33 cellular contexts compared by ENCODE assay signal in the genomic region with DNA sequence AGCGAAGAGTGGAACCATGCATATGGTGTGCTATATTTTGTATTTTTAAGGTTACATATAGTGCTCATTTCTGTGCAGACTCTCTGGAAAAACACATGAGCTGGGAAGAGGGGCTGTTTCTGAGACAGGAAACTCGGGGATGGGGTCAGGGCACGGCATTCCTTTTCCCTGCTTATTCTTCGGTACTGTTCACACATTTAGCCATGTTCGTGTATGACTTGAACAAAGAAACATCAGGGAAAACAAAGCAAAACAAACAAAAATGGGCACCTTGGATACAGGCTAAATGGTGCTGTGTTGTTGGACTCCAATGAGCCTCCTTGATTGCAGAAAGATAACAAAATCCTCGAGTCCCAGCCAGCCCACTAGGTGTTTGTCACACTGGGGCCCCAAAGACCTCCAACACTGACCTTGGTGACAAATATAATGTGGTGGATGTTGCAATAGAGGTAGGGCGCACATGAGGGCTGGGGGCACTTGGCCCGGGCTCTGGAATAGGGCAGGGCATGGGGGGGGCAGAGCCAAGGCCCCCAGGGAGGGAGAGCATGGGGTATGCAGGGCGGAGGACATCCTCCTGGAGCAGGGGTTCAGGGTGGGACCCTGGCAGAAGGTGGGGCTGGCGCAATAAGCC. TPM values are rescaled to one million over a fixed set of nuclear protein-coding genes. Genes with fewer than 3 reads are reported as not detected.
DNase-seq lines count a peak whose midpoint lies in the region; ATAC-seq, FAIRE-seq and TF ChIP-seq lines count a peak whose summit lies in the region.
"Had no signal": no experiment of that assay in that cellular context is flagged by ENCODE, and none has a peak within 500 bp of the region (broad histone marks: within the 10 kb centered on the region; RNA-seq: fewer than 3 reads in every experiment).

No MANE protein-coding gene starts in this region.

- DNase-seq in A549 (ENCODE audit: low read depth in 1 of 2, low spot score in 1 of 2) (no peak), GM23338 (ENCODE audit: low spot score) (no peak), endothelial cell of umbilical vein (ENCODE audit: low read depth, low spot score) (peak; percentile 81), neuronal stem cell (ENCODE audit: low spot score) (no peak), left lung (no peak), 8988T (no peak)
- no peak for DNase-seq in naive thymus-derived CD4-positive, alpha-beta T cell
- DNase-seq: BE2C; DMS 273 treated with DMSO at 0.1 percent for 48 hours; DMS79; EL; GF-D8; HCEC 1CT; Karpas-422; NCI-H1092 treated with DMSO at 0.1 percent for 48 hours; NCI-H1436 treated with DMSO at 0.1 percent for 48 hours; NCI-H2029; NCI-H446; NCI-H526; NK-92 treated with Interleukin-12 subunit alpha and Interleukin-12 subunit beta, amount 100 ng/mL, for 24 hours; PC-3; SJCRH30 had no signal

- TF ChIP-seq CTCF in A549 (IDR thresholded peaks at IDR 0.05) (no peak), GM23338 (conservative IDR thresholded peaks at IDR 0.05; ENCODE audit: low read depth in 2 of 2) (no peak), endothelial cell of umbilical vein (IDR thresholded peaks at IDR 0.05; ENCODE audit: extremely low read depth in 1 of 2, insufficient read depth in 1 of 2, low read depth in 1 of 2, low read length in 2 of 2) (no peak), left lung (IDR thresholded peaks at IDR 0.05) (no peak)

- H3K4me3 ChIP-seq in A549, result no peak overlapping the region
- no peak overlapping the region for H3K4me3 ChIP-seq in GM23338
- no peak overlapping the region for H3K4me3 ChIP-seq in endothelial cell of umbilical vein (replicated peaks in 1 of 3; ENCODE audit: insufficient read depth in 1 of 3, low read depth in 1 of 3, low read length in 3 of 3)
- H3K4me3 ChIP-seq in neuronal stem cell (ENCODE audit: low read length in 2 of 2), result no peak overlapping the region
- no peak overlapping the region for H3K4me3 ChIP-seq in left lung
- H3K4me3 ChIP-seq in naive thymus-derived CD4-positive, alpha-beta T cell (ENCODE audit: low read length), result no peak overlapping the region
- H3K4me3 ChIP-seq: SJCRH30 had no signal

- WGBS in A549 (ENCODE audit: missing lambda C conversion rate), result 48% methylated on average over 10 of the region's 10 CpGs
- WGBS in neuronal stem cell (ENCODE audit: extremely low coverage in 2 of 2, insufficient read length in 2 of 2, insufficient replicate concordance in 1 of 2), 2 donors, result no CpG with 5 or more reads among the region's 10 CpGs

- dilution Hi-C loops in endothelial cell of umbilical vein (cut with MboI; ENCODE audit: extremely low pct_ligation_motif_present, low sequenced_read_pairs), result loop anchor here (10.0 kb wide), 1 partner anchor 113 kb away; a partner anchor contains a TSS

- no peaks in the 10 kb centered on the region for H3K36me3 Mint-ChIP-seq in GM23338 (ENCODE audit: low read depth)
- H3K36me3 Mint-ChIP-seq in naive thymus-derived CD4-positive, alpha-beta T cell, result no peaks in the 10 kb centered on the region
- H3K36me3 Mint-ChIP-seq: CD14-positive monocyte; CD8-positive, alpha-beta memory T cell; IgD-negative memory B cell had no signal

- H2AK5ac ChIP-seq in neuronal stem cell (ENCODE audit: low read depth, low read length), result peak overlapping the region; percentile 48

- peak overlapping the region; percentile 28; the same call in 1 of the 2 replicates for H2AFZ ChIP-seq in GM23338
- H2AFZ ChIP-seq in endothelial cell of umbilical vein (ENCODE audit: low read depth, low read length), result no peak overlapping the region
- H2AFZ ChIP-seq in neuronal stem cell (ENCODE audit: low read length), result no peak overlapping the region

- BruUV-seq in endothelial cell of umbilical vein (replicated peaks; lab: Mats Ljungman, UMichigan), result no TSS peak

- H3K9ac ChIP-seq in endothelial cell of umbilical vein (replicated peaks; ENCODE audit: extremely low read depth, insufficient read depth, low read length) (no peak overlapping the region), neuronal stem cell (ENCODE audit: low read depth, low read length, poor library complexity) (no peak overlapping the region)

- TF ChIP-seq POLR2A in A549 (IDR thresholded peaks at IDR 0.05; ENCODE audit: low read length), result no peak
- TF ChIP-seq POLR2A in endothelial cell of umbilical vein (IDR thresholded peaks at IDR 0.05; ENCODE audit: low read depth, low read length), result no peak

- H3K9me1 ChIP-seq in endothelial cell of umbilical vein (replicated peaks; ENCODE audit: control insufficient read depth, extremely low read depth, insufficient read depth, low read length), result no peaks in the 10 kb centered on the region

- no peak overlapping the region for H3K14ac ChIP-seq in neuronal stem cell (ENCODE audit: low read length)

- no peak overlapping the region for H2BK5ac ChIP-seq in neuronal stem cell (ENCODE audit: low read length)

- no peak overlapping the region for H3K4me2 ChIP-seq in A549
- H3K4me2 ChIP-seq in GM23338, result no peak overlapping the region
- H3K4me2 ChIP-seq in endothelial cell of umbilical vein (ENCODE audit: insufficient read depth, low read length), result no peak overlapping the region
- no peak overlapping the region for H3K4me2 ChIP-seq in neuronal stem cell (ENCODE audit: insufficient read depth, low read length, poor library complexity, severe bottlenecking)

- no peak overlapping the region for H4K91ac ChIP-seq in neuronal stem cell (ENCODE audit: low read depth, low read length, poor library complexity)

- intact Hi-C loops in endothelial cell of umbilical vein (cut with micrococcal nuclease), result no loop called here
- intact Hi-C loops in left lung (cut with DNase I), result no loop called here
- intact Hi-C loops in naive thymus-derived CD4-positive, alpha-beta T cell (cut with micrococcal nuclease), result no loop called here

- peak overlapping the region; percentile 47 for H2BK120ac ChIP-seq in neuronal stem cell (ENCODE audit: low read depth, low read length)

- H3K9me2 ChIP-seq in GM23338 (ENCODE audit: insufficient read depth), result no peaks in the 10 kb centered on the region

- H3K79me1 ChIP-seq in neuronal stem cell (ENCODE audit: low read depth, low read length), result no peaks in the 10 kb centered on the region

- no peak overlapping the region for H3K27ac ChIP-seq in A549
- H3K27ac ChIP-seq in GM23338 (ENCODE audit: low read depth), result no peak overlapping the region
- no peak overlapping the region for H3K27ac ChIP-seq in endothelial cell of umbilical vein (ENCODE audit: insufficient read depth, low read depth, low read length)
- H3K27ac ChIP-seq in neuronal stem cell (replicated peaks; ENCODE audit: low read length), result no peak overlapping the region
- H3K27ac ChIP-seq in left lung, result no peak overlapping the region
- H3K27ac ChIP-seq in naive thymus-derived CD4-positive, alpha-beta T cell (ENCODE audit: low read depth, low read length), result no peak overlapping the region
- H3K27ac ChIP-seq: SJCRH30 had no signal

- H3K4me1 Mint-ChIP-seq in GM23338, result peaks cover 17% of the 10 kb centered on the region
- H3K4me1 Mint-ChIP-seq in naive thymus-derived CD4-positive, alpha-beta T cell, result peaks cover 0 to 3% (median 0%) of the 10 kb centered on the region in 7 donors

- no peak for TF ChIP-seq EP300 in A549 (IDR thresholded peaks at IDR 0.05)

- no peak overlapping the region for H3K23ac ChIP-seq in neuronal stem cell (ENCODE audit: low read depth, low read length, poor library complexity)

- CTCF ChIA-PET in A549 (lab: Yijun Ruan, JAX) (interaction anchor here (0.6 to 9.0 kb wide), 8 partner anchors 13 to 224 kb away, joined by 3 to 172 read pairs (median 4); a partner anchor contains a TSS), endothelial cell of umbilical vein (lab: Charles Lee) (interaction anchor here (1.1 to 10.8 kb wide), 4 partner anchors 13 to 115 kb away, joined by 3 to 369 read pairs (median 187); a partner anchor contains a TSS)
- CTCF ChIA-PET in naive thymus-derived CD4-positive, alpha-beta T cell (lab: Charles Lee), result no interaction called here

- peaks cover 1% of the 10 kb centered on the region for H3K27me3 Mint-ChIP-seq in GM23338 (ENCODE audit: insufficient read depth, low read depth, poor library complexity)
- no peaks in the 10 kb centered on the region for H3K27me3 Mint-ChIP-seq in naive thymus-derived CD4-positive, alpha-beta T cell
- H3K27me3 Mint-ChIP-seq: CD8-positive, alpha-beta memory T cell; IgD-negative memory B cell had no signal

- H3K27ac Mint-ChIP-seq in GM23338, result no peak overlapping the region
- H3K27ac Mint-ChIP-seq in naive thymus-derived CD4-positive, alpha-beta T cell, result no peak overlapping the region
- H3K27ac Mint-ChIP-seq: CD14-positive monocyte had no signal

- no peak for ATAC-seq in A549
- ATAC-seq in GM23338, result no peak
- no peak for ATAC-seq in left lung
- no peak for ATAC-seq in naive thymus-derived CD4-positive, alpha-beta T cell
- ATAC-seq in HG02610 (IDR thresholded peaks at IDR 0.05; ENCODE audit: unreplicated experiment), result no peak
- ATAC-seq: PC-3, Right ventricle myocardium inferior, SK-N-SH treated with all-trans-retinoic acid at 6 μM for 48 hours had no signal

- peaks cover 12% of the 10 kb centered on the region for H3K4me1 ChIP-seq in A549
- peaks cover 11% of the 10 kb centered on the region; the same call in 1 of the 2 replicates for H3K4me1 ChIP-seq in GM23338 (ENCODE audit: insufficient read depth)
- H3K4me1 ChIP-seq in endothelial cell of umbilical vein (ENCODE audit: control insufficient read depth, extremely low read depth, insufficient read depth, low read length), result no peaks in the 10 kb centered on the region
- H3K4me1 ChIP-seq in neuronal stem cell (ENCODE audit: control insufficient read depth in 2 of 2, insufficient read depth in 1 of 2, low read depth in 1 of 2, low read length in 2 of 2), result peaks cover 13 to 14% of the 10 kb centered on the region in 2 donors
- H3K4me1 ChIP-seq in left lung, result peaks cover 0 to 6% of the 10 kb centered on the region in 2 donors
- H3K4me1 ChIP-seq in naive thymus-derived CD4-positive, alpha-beta T cell (ENCODE audit: control insufficient read depth in 2 of 2, insufficient read depth in 2 of 2, low read length in 2 of 2), result no peaks in the 10 kb centered on the region
- H3K4me1 ChIP-seq: BE2C had no signal

- H3K9me3 ChIP-seq in A549 (no peaks in the 10 kb centered on the region), endothelial cell of umbilical vein (replicated peaks; ENCODE audit: control insufficient read depth, insufficient read depth, low read length) (no peaks in the 10 kb centered on the region), neuronal stem cell (replicated peaks in 1 of 2; ENCODE audit: control insufficient read depth in 2 of 2, insufficient read depth in 1 of 2, low read depth in 1 of 2, low read length in 2 of 2) (no peaks in the 10 kb centered on the region), left lung (no peaks in the 10 kb centered on the region)
- H3K9me3 ChIP-seq in naive thymus-derived CD4-positive, alpha-beta T cell (ENCODE audit: control insufficient read depth in 2 of 3, low read length in 3 of 3), result no peaks in the 10 kb centered on the region
- H3K9me3 ChIP-seq: BE2C, SJCRH30 had no signal

- H4K20me1 ChIP-seq in GM23338 (replicated peaks; ENCODE audit: insufficient read depth) (no peaks in the 10 kb centered on the region), endothelial cell of umbilical vein (replicated peaks; ENCODE audit: control insufficient read depth, extremely low read depth, insufficient read depth, low read length) (no peaks in the 10 kb centered on the region)

- TF ChIP-seq RAD21 in A549 (conservative IDR thresholded peaks at IDR 0.05 in 1 of 2, IDR thresholded peaks at IDR 0.05 in 1 of 2), result no peak

- H3F3A ChIP-seq in GM23338 (replicated peaks; ENCODE audit: low read depth), result no peaks in the 10 kb centered on the region

- H2BK15ac ChIP-seq in neuronal stem cell (ENCODE audit: low read length), result peak overlapping the region; percentile 31

- H2BK12ac ChIP-seq in neuronal stem cell (ENCODE audit: low read length), result no peak overlapping the region

- no peaks in the 10 kb centered on the region; the same call in 2 of the 3 replicates for H3K9me3 Mint-ChIP-seq in GM23338
- no peaks in the 10 kb centered on the region for H3K9me3 Mint-ChIP-seq in naive thymus-derived CD4-positive, alpha-beta T cell
- H3K9me3 Mint-ChIP-seq: CD14-positive monocyte; CD8-positive, alpha-beta memory T cell had no signal

- H3K18ac ChIP-seq in neuronal stem cell (ENCODE audit: low read length), result peak overlapping the region; percentile 77

- FAIRE-seq in A549 (lab: Jason Lieb, UNC) (no peak), endothelial cell of umbilical vein (lab: Jason Lieb, UNC) (peak; percentile 15)
- FAIRE-seq: GM12891, H1 had no signal

- no peak overlapping the region for H4K8ac ChIP-seq in neuronal stem cell (ENCODE audit: low read depth, low read length)

- no peak overlapping the region for H3K4ac ChIP-seq in neuronal stem cell (ENCODE audit: low read length)

- H3K27me3 ChIP-seq in GM23338 (ENCODE audit: insufficient read depth) (no peaks in the 10 kb centered on the region), endothelial cell of umbilical vein (ENCODE audit: control insufficient read depth in 2 of 2, insufficient read depth in 2 of 2, low read length in 2 of 2) (no peaks in the 10 kb centered on the region), neuronal stem cell (ENCODE audit: control insufficient read depth in 3 of 3, insufficient read depth in 3 of 3, low read depth in 1 of 3, low read length in 3 of 3) (no peaks in the 10 kb centered on the region), left lung (no peaks in the 10 kb centered on the region)
- no peaks in the 10 kb centered on the region for H3K27me3 ChIP-seq in naive thymus-derived CD4-positive, alpha-beta T cell (ENCODE audit: control insufficient read depth in 2 of 2, insufficient read depth in 2 of 2, low read length in 2 of 2)
- H3K27me3 ChIP-seq: BE2C, SJCRH30 had no signal

- H3K79me2 ChIP-seq in GM23338 (replicated peaks; ENCODE audit: insufficient read depth) (no peaks in the 10 kb centered on the region), endothelial cell of umbilical vein (ENCODE audit: control insufficient read depth, insufficient read depth, low read length) (no peaks in the 10 kb centered on the region)

- POLR2A ChIA-PET in A549 (lab: Yijun Ruan, JAX), result no interaction called here
- POLR2A ChIA-PET in endothelial cell of umbilical vein (lab: Charles Lee), result no interaction called here
- POLR2A ChIA-PET in naive thymus-derived CD4-positive, alpha-beta T cell (lab: Charles Lee), result no interaction called here

- no peak overlapping the region for H3K4me3 Mint-ChIP-seq in GM23338
- no peak overlapping the region for H3K4me3 Mint-ChIP-seq in naive thymus-derived CD4-positive, alpha-beta T cell
- H3K4me3 Mint-ChIP-seq: CD14-positive monocyte; CD8-positive, alpha-beta memory T cell; IgD-negative memory B cell had no signal

- H3K36me3 ChIP-seq in GM23338 (ENCODE audit: insufficient read depth) (no peaks in the 10 kb centered on the region), endothelial cell of umbilical vein (ENCODE audit: control insufficient read depth in 2 of 2, extremely low read depth in 1 of 2, insufficient read depth in 2 of 2, low read length in 2 of 2) (no peaks in the 10 kb centered on the region), neuronal stem cell (replicated peaks in 1 of 2; ENCODE audit: control insufficient read depth in 2 of 2, insufficient read depth in 2 of 2, low read length in 2 of 2) (no peaks in the 10 kb centered on the region), left lung (no peaks in the 10 kb centered on the region)
- H3K36me3 ChIP-seq in naive thymus-derived CD4-positive, alpha-beta T cell (ENCODE audit: control insufficient read depth in 2 of 3, insufficient read depth in 3 of 3, low read length in 3 of 3), result no peaks in the 10 kb centered on the region
- H3K36me3 ChIP-seq: BE2C, SJCRH30 had no signal

RNA-seq across cellular contexts. Expression of a gene that starts 19.3 kb away (rescaled TPM):
- 0.19 TPM in 1 of 2 replicates, not detected in the other for polyA plus RNA-seq in A549 (2011; rRNA removed)
- 0.08 TPM in 1 of 2 replicates, not detected in the other for polyA plus RNA-seq in A549 (2012; cell fraction: cytosol; rRNA removed)
- polyA plus RNA-seq in A549 (2012; cell fraction: nucleus; rRNA removed), result not detected in 2 replicates
- polyA plus RNA-seq in A549 (2017; fragmentation: RNase III; extraction: RNeasy Plus Mini Kit Qiagen cat#74134 plus additional on column Dnase treatment), result not detected in 3 replicates
- 0.49 TPM in 1 of 2 replicates, not detected in the other for polyA minus RNA-seq in A549 (2011; rRNA and poly(A)+ RNA removed)
- total RNA-seq in GM23338 (2014; rRNA removed; shearing (Covaris generic)), result not detected in 2 replicates
- polyA plus RNA-seq in GM23338 (2016; fragmentation: Nextera tagmentation; extraction: Ambion mirVana), result not detected in 2 replicates
- total RNA-seq in endothelial cell of umbilical vein, result 0.95 and 0.99 TPM in 2 replicates
- polyA plus RNA-seq in endothelial cell of umbilical vein, result 1.2 and 1.3 TPM in 2 replicates
- 1.1 TPM in 2 replicates for polyA plus RNA-seq in endothelial cell of umbilical vein (2011; cell fraction: cytosol; rRNA removed)
- polyA plus RNA-seq in endothelial cell of umbilical vein (2011; cell fraction: nucleus; rRNA removed), result 0.63 and 0.97 TPM in 2 replicates
- polyA plus RNA-seq in endothelial cell of umbilical vein (2012), result 0.22 and 0.46 TPM in 2 replicates
- polyA minus RNA-seq in endothelial cell of umbilical vein, result not detected in 2 replicates
- polyA minus RNA-seq in endothelial cell of umbilical vein (2011; cell fraction: cytosol; rRNA and poly(A)+ RNA removed), result not detected
- polyA minus RNA-seq in endothelial cell of umbilical vein (2011; cell fraction: nucleus; rRNA and poly(A)+ RNA removed), result 0.24 TPM in 1 of 2 replicates, not detected in the other
- not detected for polyA plus RNA-seq in neuronal stem cell (2013, experiment 1 of 2)
- not detected for polyA plus RNA-seq in neuronal stem cell (2013, experiment 2 of 2)
- 1 to 10 TPM; 1.2 to 3.0 TPM for total RNA-seq in left lung
- total RNA-seq in naive thymus-derived CD4-positive, alpha-beta T cell, result 1 to 10 TPM in 1 of 5 experiments, under 1 TPM in 1, not detected in 3; 0.66 to 2.6 TPM
- not detected for polyA plus RNA-seq in naive thymus-derived CD4-positive, alpha-beta T cell
- total RNA-seq: A673; CD8-positive, alpha-beta memory T cell; H1; M059J; RPMI7951; SJCRH30 had no signal
- polyA plus RNA-seq: CD14-positive monocyte; CD8-positive, alpha-beta memory T cell; H1 had no signal

RNA-seq across cellular contexts. Expression of a gene that starts 46.1 kb away (rescaled TPM):
- polyA plus RNA-seq in A549 (2011; rRNA removed) (10.1 and 13.8 TPM in 2 replicates), A549 (2017; fragmentation: RNase III; extraction: RNeasy Plus Mini Kit Qiagen cat#74134 plus additional on column Dnase treatment) (5.7 to 6.6 TPM (median 6.0 TPM) in 3 replicates), GM23338 (2016; fragmentation: Nextera tagmentation; extraction: Ambion mirVana) (3.7 TPM in 2 replicates), endothelial cell of umbilical vein (7.5 and 8.3 TPM in 2 replicates)
- 7.2 and 8.2 TPM in 2 replicates for polyA plus RNA-seq in A549 (2012; cell fraction: cytosol; rRNA removed)
- polyA plus RNA-seq in A549 (2012; cell fraction: nucleus; rRNA removed), result 5.9 and 6.0 TPM in 2 replicates
- 18.0 and 23.1 TPM in 2 replicates for polyA minus RNA-seq in A549 (2011; rRNA and poly(A)+ RNA removed)
- 5.5 and 6.5 TPM in 2 replicates for total RNA-seq in GM23338 (2014; rRNA removed; shearing (Covaris generic))
- total RNA-seq in endothelial cell of umbilical vein (5.4 and 5.8 TPM in 2 replicates), left lung (10 to 100 TPM; 12.7 TPM)
- polyA plus RNA-seq in endothelial cell of umbilical vein (2011; cell fraction: cytosol; rRNA removed), result 6.8 and 7.9 TPM in 2 replicates
- 6.6 and 8.9 TPM in 2 replicates for polyA plus RNA-seq in endothelial cell of umbilical vein (2011; cell fraction: nucleus; rRNA removed)
- 4.5 and 4.6 TPM in 2 replicates for polyA plus RNA-seq in endothelial cell of umbilical vein (2012)
- polyA minus RNA-seq in endothelial cell of umbilical vein, result 17.1 and 17.6 TPM in 2 replicates
- 18.3 TPM for polyA minus RNA-seq in endothelial cell of umbilical vein (2011; cell fraction: cytosol; rRNA and poly(A)+ RNA removed)
- 3.1 and 6.3 TPM in 2 replicates for polyA minus RNA-seq in endothelial cell of umbilical vein (2011; cell fraction: nucleus; rRNA and poly(A)+ RNA removed)
- 18.4 TPM for polyA plus RNA-seq in neuronal stem cell (2013, experiment 1 of 2)
- 18.0 TPM for polyA plus RNA-seq in neuronal stem cell (2013, experiment 2 of 2)
- 1 to 10 TPM; 3.1 to 7.3 (median 6.6) TPM for total RNA-seq in naive thymus-derived CD4-positive, alpha-beta T cell
- polyA plus RNA-seq in naive thymus-derived CD4-positive, alpha-beta T cell, result 1 to 10 TPM; 2.5 to 6.4 TPM
